ENCODE assay signal across 2 cellular contexts in genomic region chr6:87322304-87323212, GRCh38.
TF ChIP-seq lines count a peak whose summit lies in the region.

A gene with protein sequence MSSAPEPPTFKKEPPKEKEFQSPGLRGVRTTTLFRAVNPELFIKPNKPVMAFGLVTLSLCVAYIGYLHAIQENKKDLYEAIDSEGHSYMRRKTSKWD (plus strand): TSS chr6:87322588. CDS start chr6:87337032, 14,444 bp downstream.

TF ChIP-seq in HCT116, 20 proteins besides CTCF, POLR2A, EP300 and RAD21 (continued from another document):
- TF ChIP-seq, protein P1, sequence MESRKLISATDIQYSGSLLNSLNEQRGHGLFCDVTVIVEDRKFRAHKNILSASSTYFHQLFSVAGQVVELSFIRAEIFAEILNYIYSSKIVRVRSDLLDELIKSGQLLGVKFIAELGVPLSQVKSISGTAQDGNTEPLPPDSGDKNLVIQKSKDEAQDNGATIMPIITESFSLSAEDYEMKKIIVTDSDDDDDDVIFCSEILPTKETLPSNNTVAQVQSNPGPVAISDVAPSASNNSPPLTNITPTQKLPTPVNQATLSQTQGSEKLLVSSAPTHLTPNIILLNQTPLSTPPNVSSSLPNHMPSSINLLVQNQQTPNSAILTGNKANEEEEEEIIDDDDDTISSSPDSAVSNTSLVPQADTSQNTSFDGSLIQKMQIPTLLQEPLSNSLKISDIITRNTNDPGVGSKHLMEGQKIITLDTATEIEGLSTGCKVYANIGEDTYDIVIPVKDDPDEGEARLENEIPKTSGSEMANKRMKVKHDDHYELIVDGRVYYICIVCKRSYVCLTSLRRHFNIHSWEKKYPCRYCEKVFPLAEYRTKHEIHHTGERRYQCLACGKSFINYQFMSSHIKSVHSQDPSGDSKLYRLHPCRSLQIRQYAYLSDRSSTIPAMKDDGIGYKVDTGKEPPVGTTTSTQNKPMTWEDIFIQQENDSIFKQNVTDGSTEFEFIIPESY (IDR thresholded peaks at IDR 0.05; ENCODE audit: extremely low read depth, insufficient replicate concordance, low read length) = peak; percentile 40
- TF ChIP-seq SIN3A (IDR thresholded peaks at IDR 0.05; ENCODE audit: low read depth) (peak; percentile 69), POLR2AphosphoS5 (IDR thresholded peaks at IDR 0.05; ENCODE audit: low read depth, low read length) (peak; percentile 96), SP1 (IDR thresholded peaks at IDR 0.05; ENCODE audit: low read depth) (0 out of 2 replicates have a peak, but pooled peaks have one; percentile 43), CBX3 (IDR thresholded peaks at IDR 0.05; ENCODE audit: low read depth) (peak; percentile 83), MAX (IDR thresholded peaks at IDR 0.05) (peak; percentile 17; the same call in 1 of the 2 replicates), JUND (IDR thresholded peaks at IDR 0.05) (no peak)

TF ChIP-seq in SK-N-SH treated with all-trans-retinoic acid at 6 μM for 48 hours, 23 proteins besides CTCF, POLR2A, EP300 and RAD21 (continued from another document):
- TF ChIP-seq PATZ1 (CRISPR knock-in tag; IDR thresholded peaks at IDR 0.05; ENCODE audit: borderline replicate concordance) (no peak), POU6F1 (CRISPR knock-in tag; IDR thresholded peaks at IDR 0.05; ENCODE audit: borderline replicate concordance, low read depth) (no peak), ZFP3 (CRISPR knock-in tag; IDR thresholded peaks at IDR 0.05) (no peak)
